8 cellular contexts compared by ENCODE assay signal in genomic region chr6:152863618-152864326, GRCh38.
A peak's percentile ranks its signal among the peaks of the same experiment; 100 is the strongest.
DNase-seq lines count a peak whose midpoint lies in the region; ATAC-seq and TF ChIP-seq lines count a peak whose summit lies in the region.

No MANE protein-coding gene starts in this region.

- TF ChIP-seq CTCF in AG09319 (IDR thresholded peaks at IDR 0.05; ENCODE audit: low read depth, low read length) (peak; percentile 65), choroid plexus epithelial cell (conservative IDR thresholded peaks at IDR 0.05; ENCODE audit: low read depth, low read length) (peak; percentile 74), right lobe of liver (IDR thresholded peaks at IDR 0.05) (peak; percentile 72 to 80 (median 76))

- ATAC-seq in GM18861 (IDR thresholded peaks at IDR 0.05; ENCODE audit: unreplicated experiment): peak; percentile 95
- ATAC-seq in HG03095 (IDR thresholded peaks at IDR 0.05; ENCODE audit: unreplicated experiment): peak; percentile 90
- peak; percentile 85 to 92 (median 90) for ATAC-seq in right lobe of liver

- H3K36me3 ChIP-seq in right lobe of liver: no peaks in the 10 kb centered on the region

- H3K4me3 ChIP-seq in choroid plexus epithelial cell (ENCODE audit: low read depth, low read length) (no peak overlapping the region), right lobe of liver (no peak overlapping the region)

- H3K27ac ChIP-seq in right lobe of liver: no peak overlapping the region

- DNase-seq in AG09319 (ENCODE audit: extremely low read depth, low read depth) (peak; percentile 56), NCI-H2227 treated with DMSO at 0.1 percent for 48 hours (lab: John Stamatoyannopoulos, UW) (peak; percentile 10), choroid plexus epithelial cell (ENCODE audit: low read depth) (peak; percentile 91), right lobe of liver (peak in 2 of 3 donors; percentile 37 to 63)
- DNase-seq in activated CD4-positive, alpha-beta T cell treated with anti-CD3 and anti-CD28 coated beads for 24 hours (ENCODE audit: low read depth in 2 of 2): peak; percentile 41 to 55
- peak; percentile 61 for DNase-seq in stimulated activated CD8-positive, alpha-beta memory T cell treated with anti-CD3 and anti-CD28 coated beads, Interleukin-12 subunit alpha, Interleukin-12 subunit beta, amount 100 ng/mL, for 1 hour (ENCODE audit: low read depth)

- no peaks in the 10 kb centered on the region for H3K9me3 ChIP-seq in right lobe of liver

- no peak for TF ChIP-seq POLR2A in right lobe of liver (IDR thresholded peaks at IDR 0.05)

- no peaks in the 10 kb centered on the region for H3K4me1 ChIP-seq in right lobe of liver

- no peaks in the 10 kb centered on the region for H3K27me3 ChIP-seq in right lobe of liver

- 52% methylated on average over 10 of the region's 10 CpGs for WGBS in right lobe of liver (ENCODE audit: insufficient coverage, low coverage, low lambda C conversion rate, missing lambda C conversion rate)

- intact Hi-C loops in right lobe of liver (cut with DNase I): no loop called here

Comparison
In these comparisons a context has a peak if more than half of its experiments do, and no peak if none do; other contexts are left out.
1. DNase-seq: peak in every context shown above with its lines; median percentile 91 in choroid plexus epithelial cell; 61 in stimulated activated CD8-positive, alpha-beta memory T cell treated with anti-CD3 and anti-CD28 coated beads, Interleukin-12 subunit alpha, Interleukin-12 subunit beta, amount 100 ng/mL, for 1 hour; 56 in AG09319; 50 in right lobe of liver; 48 in activated CD4-positive, alpha-beta T cell treated with anti-CD3 and anti-CD28 coated beads for 24 hours; 10 in NCI-H2227 treated with DMSO at 0.1 percent for 48 hours.